1 cellular context compared by ENCODE assay signal in the genomic region with DNA sequence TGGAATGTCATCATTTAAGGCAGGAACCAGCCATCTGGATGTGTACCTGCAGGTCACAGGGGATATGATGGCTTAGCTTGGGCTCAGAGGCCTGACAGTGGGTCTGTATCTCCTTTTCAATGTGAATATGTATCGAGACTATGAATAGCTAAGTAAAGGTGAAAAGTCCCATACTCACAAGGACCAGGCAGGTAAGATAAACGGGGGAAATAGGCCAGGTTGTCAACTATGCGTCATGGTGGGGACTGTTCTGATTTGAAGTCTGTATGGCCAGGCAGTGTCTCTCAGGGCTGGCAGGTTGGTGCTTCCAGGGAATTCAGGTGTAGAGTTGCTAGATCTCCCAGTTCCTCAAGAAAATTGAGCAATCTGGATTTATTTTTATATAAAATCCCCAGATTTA.
TF ChIP-seq lines count a peak whose summit lies in the region.

No MANE protein-coding gene starts in this region.

TF ChIP-seq in GM23338, 12 proteins besides CTCF, POLR2A, EP300 and RAD21:
- TF ChIP-seq, protein P1, sequence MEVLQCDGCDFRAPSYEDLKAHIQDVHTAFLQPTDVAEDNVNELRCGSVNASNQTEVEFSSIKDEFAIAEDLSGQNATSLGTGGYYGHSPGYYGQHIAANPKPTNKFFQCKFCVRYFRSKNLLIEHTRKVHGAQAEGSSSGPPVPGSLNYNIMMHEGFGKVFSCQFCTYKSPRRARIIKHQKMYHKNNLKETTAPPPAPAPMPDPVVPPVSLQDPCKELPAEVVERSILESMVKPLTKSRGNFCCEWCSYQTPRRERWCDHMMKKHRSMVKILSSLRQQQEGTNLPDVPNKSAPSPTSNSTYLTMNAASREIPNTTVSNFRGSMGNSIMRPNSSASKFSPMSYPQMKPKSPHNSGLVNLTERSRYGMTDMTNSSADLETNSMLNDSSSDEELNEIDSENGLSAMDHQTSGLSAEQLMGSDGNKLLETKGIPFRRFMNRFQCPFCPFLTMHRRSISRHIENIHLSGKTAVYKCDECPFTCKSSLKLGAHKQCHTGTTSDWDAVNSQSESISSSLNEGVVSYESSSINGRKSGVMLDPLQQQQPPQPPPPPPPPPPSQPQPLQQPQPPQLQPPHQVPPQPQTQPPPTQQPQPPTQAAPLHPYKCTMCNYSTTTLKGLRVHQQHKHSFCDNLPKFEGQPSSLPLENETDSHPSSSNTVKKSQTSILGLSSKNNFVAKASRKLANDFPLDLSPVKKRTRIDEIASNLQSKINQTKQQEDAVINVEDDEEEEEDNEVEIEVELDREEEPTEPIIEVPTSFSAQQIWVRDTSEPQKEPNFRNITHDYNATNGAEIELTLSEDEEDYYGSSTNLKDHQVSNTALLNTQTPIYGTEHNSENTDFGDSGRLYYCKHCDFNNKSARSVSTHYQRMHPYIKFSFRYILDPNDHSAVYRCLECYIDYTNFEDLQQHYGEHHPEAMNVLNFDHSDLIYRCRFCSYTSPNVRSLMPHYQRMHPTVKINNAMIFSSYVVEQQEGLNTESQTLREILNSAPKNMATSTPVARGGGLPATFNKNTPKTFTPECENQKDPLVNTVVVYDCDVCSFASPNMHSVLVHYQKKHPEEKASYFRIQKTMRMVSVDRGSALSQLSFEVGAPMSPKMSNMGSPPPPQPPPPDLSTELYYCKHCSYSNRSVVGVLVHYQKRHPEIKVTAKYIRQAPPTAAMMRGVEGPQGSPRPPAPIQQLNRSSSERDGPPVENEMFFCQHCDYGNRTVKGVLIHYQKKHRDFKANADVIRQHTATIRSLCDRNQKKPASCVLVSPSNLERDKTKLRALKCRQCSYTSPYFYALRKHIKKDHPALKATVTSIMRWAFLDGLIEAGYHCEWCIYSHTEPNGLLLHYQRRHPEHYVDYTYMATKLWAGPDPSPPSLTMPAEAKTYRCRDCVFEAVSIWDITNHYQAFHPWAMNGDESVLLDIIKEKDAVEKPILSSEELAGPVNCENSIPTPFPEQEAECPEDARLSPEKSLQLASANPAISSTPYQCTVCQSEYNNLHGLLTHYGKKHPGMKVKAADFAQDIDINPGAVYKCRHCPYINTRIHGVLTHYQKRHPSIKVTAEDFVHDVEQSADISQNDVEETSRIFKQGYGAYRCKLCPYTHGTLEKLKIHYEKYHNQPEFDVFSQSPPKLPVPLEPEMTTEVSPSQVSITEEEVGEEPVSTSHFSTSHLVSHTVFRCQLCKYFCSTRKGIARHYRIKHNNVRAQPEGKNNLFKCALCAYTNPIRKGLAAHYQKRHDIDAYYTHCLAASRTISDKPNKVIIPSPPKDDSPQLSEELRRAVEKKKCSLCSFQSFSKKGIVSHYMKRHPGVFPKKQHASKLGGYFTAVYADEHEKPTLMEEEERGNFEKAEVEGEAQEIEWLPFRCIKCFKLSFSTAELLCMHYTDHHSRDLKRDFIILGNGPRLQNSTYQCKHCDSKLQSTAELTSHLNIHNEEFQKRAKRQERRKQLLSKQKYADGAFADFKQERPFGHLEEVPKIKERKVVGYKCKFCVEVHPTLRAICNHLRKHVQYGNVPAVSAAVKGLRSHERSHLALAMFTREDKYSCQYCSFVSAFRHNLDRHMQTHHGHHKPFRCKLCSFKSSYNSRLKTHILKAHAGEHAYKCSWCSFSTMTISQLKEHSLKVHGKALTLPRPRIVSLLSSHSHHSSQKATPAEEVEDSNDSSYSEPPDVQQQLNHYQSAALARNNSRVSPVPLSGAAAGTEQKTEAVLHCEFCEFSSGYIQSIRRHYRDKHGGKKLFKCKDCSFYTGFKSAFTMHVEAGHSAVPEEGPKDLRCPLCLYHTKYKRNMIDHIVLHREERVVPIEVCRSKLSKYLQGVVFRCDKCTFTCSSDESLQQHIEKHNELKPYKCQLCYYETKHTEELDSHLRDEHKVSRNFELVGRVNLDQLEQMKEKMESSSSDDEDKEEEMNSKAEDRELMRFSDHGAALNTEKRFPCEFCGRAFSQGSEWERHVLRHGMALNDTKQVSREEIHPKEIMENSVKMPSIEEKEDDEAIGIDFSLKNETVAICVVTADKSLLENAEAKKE (CRISPR knock-in tag; IDR thresholded peaks at IDR 0.05): no peak
- no peak for TF ChIP-seq NANOG (IDR thresholded peaks at IDR 0.05; ENCODE audit: borderline replicate concordance)
- TF ChIP-seq, protein P2, sequence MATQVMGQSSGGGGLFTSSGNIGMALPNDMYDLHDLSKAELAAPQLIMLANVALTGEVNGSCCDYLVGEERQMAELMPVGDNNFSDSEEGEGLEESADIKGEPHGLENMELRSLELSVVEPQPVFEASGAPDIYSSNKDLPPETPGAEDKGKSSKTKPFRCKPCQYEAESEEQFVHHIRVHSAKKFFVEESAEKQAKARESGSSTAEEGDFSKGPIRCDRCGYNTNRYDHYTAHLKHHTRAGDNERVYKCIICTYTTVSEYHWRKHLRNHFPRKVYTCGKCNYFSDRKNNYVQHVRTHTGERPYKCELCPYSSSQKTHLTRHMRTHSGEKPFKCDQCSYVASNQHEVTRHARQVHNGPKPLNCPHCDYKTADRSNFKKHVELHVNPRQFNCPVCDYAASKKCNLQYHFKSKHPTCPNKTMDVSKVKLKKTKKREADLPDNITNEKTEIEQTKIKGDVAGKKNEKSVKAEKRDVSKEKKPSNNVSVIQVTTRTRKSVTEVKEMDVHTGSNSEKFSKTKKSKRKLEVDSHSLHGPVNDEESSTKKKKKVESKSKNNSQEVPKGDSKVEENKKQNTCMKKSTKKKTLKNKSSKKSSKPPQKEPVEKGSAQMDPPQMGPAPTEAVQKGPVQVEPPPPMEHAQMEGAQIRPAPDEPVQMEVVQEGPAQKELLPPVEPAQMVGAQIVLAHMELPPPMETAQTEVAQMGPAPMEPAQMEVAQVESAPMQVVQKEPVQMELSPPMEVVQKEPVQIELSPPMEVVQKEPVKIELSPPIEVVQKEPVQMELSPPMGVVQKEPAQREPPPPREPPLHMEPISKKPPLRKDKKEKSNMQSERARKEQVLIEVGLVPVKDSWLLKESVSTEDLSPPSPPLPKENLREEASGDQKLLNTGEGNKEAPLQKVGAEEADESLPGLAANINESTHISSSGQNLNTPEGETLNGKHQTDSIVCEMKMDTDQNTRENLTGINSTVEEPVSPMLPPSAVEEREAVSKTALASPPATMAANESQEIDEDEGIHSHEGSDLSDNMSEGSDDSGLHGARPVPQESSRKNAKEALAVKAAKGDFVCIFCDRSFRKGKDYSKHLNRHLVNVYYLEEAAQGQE (IDR thresholded peaks at IDR 0.05; ENCODE audit: unreplicated experiment): no peak
